Comparison of ENCODE assay signal across 12 cellular contexts in the genomic region with DNA sequence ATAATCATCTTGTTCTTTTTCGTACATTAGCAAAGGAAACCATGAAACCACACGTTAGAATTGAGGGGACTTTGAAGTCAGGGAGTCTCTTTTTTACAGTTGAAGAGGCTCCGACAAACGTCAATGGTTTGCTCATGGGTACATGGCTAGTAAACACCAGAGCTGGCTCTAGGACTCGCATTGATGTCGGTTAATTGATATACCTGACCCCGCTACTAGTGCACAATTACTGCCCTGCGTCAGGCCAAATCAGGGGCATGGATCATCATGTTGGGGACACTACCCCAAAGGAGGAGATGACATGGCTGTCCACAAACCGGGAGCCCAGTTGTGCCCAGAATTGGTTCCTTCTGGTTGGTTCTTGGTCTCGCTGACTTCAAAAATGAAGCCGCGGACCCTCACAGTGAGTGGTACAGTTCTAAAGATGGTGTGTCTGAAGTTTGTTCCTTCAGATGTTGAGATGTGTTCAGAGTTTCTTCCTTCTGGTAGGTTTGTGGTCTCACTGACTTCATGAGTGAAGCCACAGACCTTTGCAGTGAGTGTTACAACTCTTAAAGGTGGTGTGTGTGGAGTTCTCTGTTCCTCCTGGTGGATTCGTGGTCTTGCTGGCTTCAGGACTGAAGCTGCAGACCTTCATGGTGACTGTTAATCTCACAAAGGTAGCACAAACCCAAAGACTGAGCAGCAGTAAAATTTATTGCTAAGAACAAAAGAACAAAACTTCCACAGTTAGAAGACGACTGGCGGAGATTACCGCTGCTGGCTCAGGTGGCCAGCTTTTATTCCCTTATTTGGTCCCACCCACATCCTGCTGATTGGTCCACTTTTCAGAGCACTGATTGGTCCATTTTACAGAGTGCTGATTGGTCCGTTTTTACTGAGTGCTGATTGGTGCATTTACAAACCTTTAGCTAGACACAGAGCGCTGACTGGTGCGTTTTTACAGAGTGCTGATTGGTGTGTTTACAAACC.
A peak's percentile ranks its signal among the peaks of the same experiment; 100 is the strongest.
DNase-seq lines count a peak whose midpoint lies in the region; ATAC-seq and TF ChIP-seq lines count a peak whose summit lies in the region.
"Had no signal": no experiment of that assay in that cellular context is flagged by ENCODE, and none has a peak within 500 bp of the region (broad histone marks: within the 10 kb centered on the region; RNA-seq: fewer than 3 reads in every experiment).

No MANE protein-coding gene starts in this region.

- H3K27me3 Mint-ChIP-seq in activated CD8-positive, alpha-beta T cell treated with anti-CD3 and anti-CD28 coated beads, Interleukin-2, amount 10 ng/mL, durations not matched to agents 7 days and 5 days (ENCODE audit: low read depth): peaks cover 27% of the 10 kb centered on the region

- H3F3A ChIP-seq in Loucy (ENCODE audit: low read depth): peaks cover 3% of the 10 kb centered on the region; the same call in 1 of the 2 replicates

- no peak overlapping the region for H3K27ac ChIP-seq in vagina

- H3K4me3 ChIP-seq in Loucy (ENCODE audit: low read length, poor library complexity, severe bottlenecking) (peak overlapping the region; percentile 63), vagina (no peak overlapping the region)

- CTCF ChIA-PET in activated CD8-positive, alpha-beta T cell treated with anti-CD3 and anti-CD28 coated beads, Interleukin-2, amount 10 ng/mL, durations not matched to agents 7 days and 5 days (lab: Charles Lee): interaction anchor here (1.6 kb wide), 1 partner anchor 13 kb away, joined by 7 read pairs; no protein-coding TSS in a partner anchor

- no peaks in the 10 kb centered on the region for H4K20me1 ChIP-seq in Loucy (ENCODE audit: insufficient read depth, low read length, poor library complexity, severe bottlenecking)

- peaks cover 13% of the 10 kb centered on the region for H3K36me3 Mint-ChIP-seq in activated CD8-positive, alpha-beta T cell treated with anti-CD3 and anti-CD28 coated beads, Interleukin-2, amount 10 ng/mL, durations not matched to agents 7 days and 5 days (ENCODE audit: low read depth)

- H3K4me1 ChIP-seq in Loucy (ENCODE audit: insufficient read depth, low read length, poor library complexity, severe bottlenecking) (peaks cover 17% of the 10 kb centered on the region), vagina (no peaks in the 10 kb centered on the region)

- no peaks in the 10 kb centered on the region for H3K79me2 ChIP-seq in Loucy (ENCODE audit: insufficient read depth, low read length)

- POLR2A ChIA-PET in activated CD8-positive, alpha-beta T cell treated with anti-CD3 and anti-CD28 coated beads, Interleukin-2, amount 10 ng/mL, durations not matched to agents 7 days and 5 days (lab: Charles Lee): interaction anchor here (0.7 to 2.0 kb wide), 8 partner anchors 14 to 1253 kb away, joined by 3 to 7 read pairs (median 3); no protein-coding TSS in a partner anchor

- H3K9me3 ChIP-seq in Loucy (ENCODE audit: insufficient read depth, low read depth, low read length): no peaks in the 10 kb centered on the region
- H3K9me3 ChIP-seq in vagina: no peaks in the 10 kb centered on the region

- no peak for TF ChIP-seq POLR2A in vagina (IDR thresholded peaks at IDR 0.05)

- TF ChIP-seq CTCF in Loucy (conservative IDR thresholded peaks at IDR 0.05; ENCODE audit: low read length): no peak
- no peak for TF ChIP-seq CTCF in vagina (IDR thresholded peaks at IDR 0.05)

- H3K9ac ChIP-seq in Loucy (ENCODE audit: low read depth, low read length, poor library complexity, severe bottlenecking): peak overlapping the region; percentile 0

- peak; percentile 72 for DNase-seq in activated CD8-positive, alpha-beta T cell treated with anti-CD3 and anti-CD28 coated beads, Interleukin-2, amount 10 ng/mL, durations not matched to agents 7 days and 5 days
- DNase-seq in central memory CD4-positive, alpha-beta T cell: peak; percentile 89
- peak; percentile 38 for DNase-seq in stimulated activated CD4-positive, alpha-beta T cell treated with anti-CD3 and anti-CD28 coated beads, Interleukin-4, amount 100 ng/mL, for 24 hours
- DNase-seq in vagina (ENCODE audit: extremely low spot score in 2 of 2) (no peak), DMS53 treated with DMSO at 0.1 percent for 48 hours (lab: John Stamatoyannopoulos, UW; ENCODE audit: unreplicated experiment) (no peak)
- DNase-seq: activated B cell treated with CpG ODN at 0.5 μM for 24 hours, hippocampal formation, MM.1S had no signal

- peak overlapping the region; percentile 96 for H3K27ac Mint-ChIP-seq in activated CD8-positive, alpha-beta T cell treated with anti-CD3 and anti-CD28 coated beads, Interleukin-2, amount 10 ng/mL, durations not matched to agents 7 days and 5 days
- H3K27ac Mint-ChIP-seq: activated B cell treated with CpG ODN at 0.5 μM for 24 hours; dendritic cell treated with granulocyte-macrophage colony-stimulating factor and Interleukin-4, amounts not matched to agents 40 ng/mL and 50 ng/mL, for 4 days had no signal

- peak overlapping the region; percentile 72 for H3K4me2 ChIP-seq in Loucy (ENCODE audit: low read depth, low read length, poor library complexity, severe bottlenecking)

- H2AFZ ChIP-seq in Loucy (ENCODE audit: low read length): peak overlapping the region; percentile 20; the same call in 1 of the 2 replicates

- intact Hi-C loops in vagina (cut with DNase I): no loop called here

- no peaks in the 10 kb centered on the region for H3K27me3 ChIP-seq in Loucy (ENCODE audit: insufficient read depth, low read length, poor library complexity, severe bottlenecking)
- H3K27me3 ChIP-seq in vagina: no peaks in the 10 kb centered on the region

- no peaks in the 10 kb centered on the region for H3K36me3 ChIP-seq in Loucy (ENCODE audit: insufficient read depth, low read length)
- no peaks in the 10 kb centered on the region for H3K36me3 ChIP-seq in vagina

- peaks cover 8% of the 10 kb centered on the region for H3K9me3 Mint-ChIP-seq in activated CD8-positive, alpha-beta T cell treated with anti-CD3 and anti-CD28 coated beads, Interleukin-2, amount 10 ng/mL, durations not matched to agents 7 days and 5 days (ENCODE audit: insufficient read depth)
- H3K9me3 Mint-ChIP-seq: activated B cell treated with CpG ODN at 0.5 μM for 24 hours had no signal

- no peaks in the 10 kb centered on the region for H3K9me2 ChIP-seq in Loucy (replicated peaks; ENCODE audit: low read depth, low read length)

- peaks cover 51% of the 10 kb centered on the region for H3K4me1 Mint-ChIP-seq in activated CD8-positive, alpha-beta T cell treated with anti-CD3 and anti-CD28 coated beads, Interleukin-2, amount 10 ng/mL, durations not matched to agents 7 days and 5 days (ENCODE audit: low read depth)
- H3K4me1 Mint-ChIP-seq: activated B cell treated with CpG ODN at 0.5 μM for 24 hours had no signal

- H3K4me3 Mint-ChIP-seq in activated CD8-positive, alpha-beta T cell treated with anti-CD3 and anti-CD28 coated beads, Interleukin-2, amount 10 ng/mL, durations not matched to agents 7 days and 5 days: peak overlapping the region; percentile 71
- H3K4me3 Mint-ChIP-seq: activated B cell treated with CpG ODN at 0.5 μM for 24 hours; dendritic cell treated with granulocyte-macrophage colony-stimulating factor and Interleukin-4, amounts not matched to agents 40 ng/mL and 50 ng/mL, for 4 days had no signal

- ATAC-seq in activated CD8-positive, alpha-beta T cell treated with anti-CD3 and anti-CD28 coated beads, Interleukin-2, amount 10 ng/mL, durations not matched to agents 7 days and 5 days: peak; percentile 82
- ATAC-seq in HG03108 (IDR thresholded peaks at IDR 0.05; ENCODE audit: unreplicated experiment) (no peak), GM21381 (IDR thresholded peaks at IDR 0.05; ENCODE audit: unreplicated experiment) (no peak)

Comparison
In these comparisons a context has a peak if more than half of its experiments do, and no peak if none do; other contexts are left out.
1. DNase-seq: peak in activated CD8-positive, alpha-beta T cell treated with anti-CD3 and anti-CD28 coated beads, Interleukin-2, amount 10 ng/mL, durations not matched to agents 7 days and 5 days (single experiment), central memory CD4-positive, alpha-beta T cell (single experiment) and stimulated activated CD4-positive, alpha-beta T cell treated with anti-CD3 and anti-CD28 coated beads, Interleukin-4, amount 100 ng/mL, for 24 hours (single experiment); none in vagina (0 of 2) and DMS53 treated with DMSO at 0.1 percent for 48 hours (single experiment).